Comparison of ENCODE assay signal across 20 cellular contexts in the genomic region with DNA sequence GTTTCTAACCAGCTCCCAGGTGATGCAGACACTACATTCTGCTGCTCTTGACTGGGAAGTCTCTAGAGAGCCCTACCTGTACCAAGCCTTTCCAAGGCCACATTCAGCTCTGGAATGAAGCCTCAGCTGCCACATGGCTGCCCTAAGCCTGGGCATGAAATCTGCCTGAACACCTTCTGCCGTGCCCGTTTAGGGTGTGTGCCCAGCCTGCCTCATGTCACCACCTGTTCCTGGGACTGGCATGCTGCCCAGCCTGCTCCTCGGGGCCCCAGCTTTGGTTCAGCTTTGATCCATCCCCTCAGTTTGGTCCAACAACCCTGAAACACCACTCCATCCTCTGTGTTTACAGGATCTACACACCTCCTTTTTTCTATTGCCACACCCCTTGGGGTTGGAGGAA.
A peak's percentile ranks its signal among the peaks of the same experiment; 100 is the strongest.
DNase-seq lines count a peak whose midpoint lies in the region; ATAC-seq lines count a peak whose summit lies in the region.
"Had no signal": no experiment of that assay in that cellular context is flagged by ENCODE, and none has a peak within 500 bp of the region (broad histone marks: within the 10 kb centered on the region; RNA-seq: fewer than 3 reads in every experiment).

No MANE protein-coding gene starts in this region.

- no peaks in the 10 kb centered on the region for H3K27me3 Mint-ChIP-seq in activated CD4-positive, alpha-beta T cell treated with anti-CD3 and anti-CD28 coated beads for 36 hours
- H3K27me3 Mint-ChIP-seq: activated naive CD8-positive, alpha-beta T cell; natural killer cell treated with Interleukin-12 subunit alpha and Interleukin-12 subunit beta and Interleukin-15 and Interleukin-18, amount 100 ng/mL, for 72 hours; T-cell had no signal

- peak overlapping the region in 12 of 21 experiments; percentile 1 to 68 (median 39) for H3K27ac ChIP-seq in skin epidermis
- H3K27ac ChIP-seq: parathyroid adenoma, sigmoid colon had no signal

- H3K27ac Mint-ChIP-seq in activated CD4-positive, alpha-beta T cell treated with anti-CD3 and anti-CD28 coated beads for 36 hours: no peak overlapping the region
- H3K27ac Mint-ChIP-seq: activated naive CD8-positive, alpha-beta T cell; mesothelial cell of epicardium; natural killer cell treated with Interleukin-12 subunit alpha and Interleukin-12 subunit beta and Interleukin-15 and Interleukin-18, amount 100 ng/mL, for 72 hours; T-cell had no signal

- POLR2A ChIA-PET in activated CD4-positive, alpha-beta T cell treated with anti-CD3 and anti-CD28 coated beads for 36 hours (lab: Charles Lee): no interaction called here

- ATAC-seq in GM21515 (IDR thresholded peaks at IDR 0.05; ENCODE audit: unreplicated experiment): no peak
- ATAC-seq in activated CD4-positive, alpha-beta T cell treated with anti-CD3 and anti-CD28 coated beads for 36 hours: no peak
- ATAC-seq: T-cell had no signal

- CTCF ChIA-PET in activated CD4-positive, alpha-beta T cell treated with anti-CD3 and anti-CD28 coated beads for 36 hours (lab: Charles Lee): no interaction called here

- H3K4me3 Mint-ChIP-seq in activated CD4-positive, alpha-beta T cell treated with anti-CD3 and anti-CD28 coated beads for 36 hours: no peak overlapping the region
- H3K4me3 Mint-ChIP-seq: activated naive CD8-positive, alpha-beta T cell; mesothelial cell of epicardium; natural killer cell treated with Interleukin-12 subunit alpha and Interleukin-12 subunit beta and Interleukin-15 and Interleukin-18, amount 100 ng/mL, for 72 hours; T-cell had no signal

- no peaks in the 10 kb centered on the region for H3K4me1 Mint-ChIP-seq in activated CD4-positive, alpha-beta T cell treated with anti-CD3 and anti-CD28 coated beads for 36 hours
- H3K4me1 Mint-ChIP-seq: T-cell had no signal

- no peak overlapping the region for H3K4me3 ChIP-seq in skin epidermis
- H3K4me3 ChIP-seq: sigmoid colon had no signal

- intact Hi-C loops in activated CD4-positive, alpha-beta T cell treated with anti-CD3 and anti-CD28 coated beads for 36 hours (cut with DNase I, micrococcal nuclease): no loop called here

- H3K9me3 Mint-ChIP-seq in activated CD4-positive, alpha-beta T cell treated with anti-CD3 and anti-CD28 coated beads for 36 hours (ENCODE audit: low read depth): no peaks in the 10 kb centered on the region
- H3K9me3 Mint-ChIP-seq: mesothelial cell of epicardium; natural killer cell treated with Interleukin-12 subunit alpha and Interleukin-12 subunit beta and Interleukin-15 and Interleukin-18, amount 100 ng/mL, for 72 hours; T-cell had no signal

- H3K36me3 Mint-ChIP-seq in activated CD4-positive, alpha-beta T cell treated with anti-CD3 and anti-CD28 coated beads for 36 hours (ENCODE audit: low read depth): no peaks in the 10 kb centered on the region
- H3K36me3 Mint-ChIP-seq: activated naive CD8-positive, alpha-beta T cell; mesothelial cell of epicardium; natural killer cell treated with Interleukin-12 subunit alpha and Interleukin-12 subunit beta and Interleukin-15 and Interleukin-18, amount 100 ng/mL, for 72 hours; T-cell had no signal

- DNase-seq in DMS53 (lab: John Stamatoyannopoulos, UW) (peak; percentile 74), NCI-H1105 (lab: John Stamatoyannopoulos, UW) (peak; percentile 35), NCI-H774 (lab: John Stamatoyannopoulos, UW) (peak; percentile 1)
- no peak for DNase-seq in activated CD4-positive, alpha-beta T cell treated with anti-CD3 and anti-CD28 coated beads for 48 hours
- no peak for DNase-seq in activated CD4-positive, alpha-beta T cell treated with anti-CD3 and anti-CD28 coated beads for 36 hours
- DNase-seq: AML-193; glutamatergic neuron; NCI-H146; NCI-H82; SIG-M5; sigmoid colon; stimulated activated naive CD4-positive, alpha-beta T cell; T-cell; trophoblast cell had no signal

Comparison
In these comparisons a context has a peak if more than half of its experiments do, and no peak if none do; other contexts are left out.
1. DNase-seq: peak in DMS53 (single experiment), NCI-H1105 (single experiment) and NCI-H774 (single experiment); none in activated CD4-positive, alpha-beta T cell treated with anti-CD3 and anti-CD28 coated beads for 48 hours (single experiment) and activated CD4-positive, alpha-beta T cell treated with anti-CD3 and anti-CD28 coated beads for 36 hours (single experiment).